20 cellular contexts compared by ENCODE assay signal in the genomic region with DNA sequence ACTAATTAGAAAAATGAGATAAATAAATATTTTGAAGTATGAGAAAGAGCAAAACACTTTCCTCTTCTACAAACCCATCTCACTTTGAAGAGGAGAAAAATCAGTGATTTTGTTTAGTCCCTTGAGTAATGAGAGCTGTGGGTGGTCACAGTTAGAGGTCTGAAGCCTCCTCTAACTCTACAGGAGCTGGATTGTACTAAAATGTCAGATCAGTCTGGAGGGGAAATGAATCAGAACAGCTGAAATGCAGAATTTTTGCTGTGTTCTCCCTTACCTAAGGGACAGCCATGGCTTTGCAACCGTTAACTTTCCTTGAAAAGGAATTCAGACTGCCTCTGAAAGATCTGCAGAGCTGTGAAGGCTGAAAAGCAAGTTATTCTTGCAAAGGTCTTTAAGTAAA. TPM values are rescaled to one million over a fixed set of nuclear protein-coding genes. Genes with fewer than 3 reads are reported as not detected.
"Had no signal": no experiment of that assay in that cellular context is flagged by ENCODE, and none has a peak within 500 bp of the region (broad histone marks: within the 10 kb centered on the region; RNA-seq: fewer than 3 reads in every experiment).

No MANE protein-coding gene starts in this region.

- H3K27me3 ChIP-seq: dorsolateral prefrontal cortex, esophagus squamous epithelium, right atrium auricular region, suprapubic skin had no signal

- H3K4me3 ChIP-seq: dorsolateral prefrontal cortex, esophagus squamous epithelium, right atrium auricular region, suprapubic skin had no signal

- H3K27ac ChIP-seq: esophagus squamous epithelium, right atrium auricular region, suprapubic skin had no signal

- H3K9me3 ChIP-seq: esophagus squamous epithelium, right atrium auricular region, suprapubic skin had no signal

- H3K36me3 ChIP-seq: esophagus squamous epithelium, right atrium auricular region, suprapubic skin had no signal

- DNase-seq: activated CD4-positive, alpha-beta T cell treated with anti-CD3 and anti-CD28 coated beads for 1 hour; activated CD4-positive, alpha-beta T cell treated with anti-CD3 and anti-CD28 coated beads, Interleukin-2, amount 50 U/mL, for 4 hours; activated naive CD4-positive, alpha-beta T cell treated with Interleukin-2 at 50 U/mL for 16 hours; activated T-cell treated with anti-CD3 and anti-CD28 coated beads for 4 hours; anterior cingulate cortex; dorsolateral prefrontal cortex; esophagus squamous epithelium; foreskin fibroblast; glutamatergic neuron; kidney glomerular epithelial cell; left ventricle myocardium superior; small intestine; stimulated activated CD4-positive, alpha-beta T cell treated with anti-CD3 and anti-CD28 coated beads, Interleukin-4, amount 100 ng/mL, for 4 hours; stimulated activated CD8-positive, alpha-beta memory T cell treated with anti-CD3 and anti-CD28 coated beads, Interleukin-4, amount 100 ng/mL, for 48 hours; stimulated activated naive CD8-positive, alpha-beta T cell treated with anti-CD3 and anti-CD28 coated beads, Interleukin-15, Interleukin-2, amounts not matched to agents 100 U/mL and 50 U/mL, for 24 hours; trophoblast cell had no signal

- ATAC-seq: left ventricle myocardium superior; stimulated activated naive CD8-positive, alpha-beta T cell treated with anti-CD3 and anti-CD28 coated beads, Interleukin-15, Interleukin-2, amounts not matched to agents 100 U/mL and 50 U/mL, for 24 hours had no signal

RNA-seq across cellular contexts. Expression of a gene that starts 11.4 kb away (rescaled TPM):
- total RNA-seq: chondrocyte, esophagus squamous epithelium, left ventricle myocardium superior, posterior vena cava, right atrium auricular region, suprapubic skin had no signal
- polyA plus RNA-seq: small intestine had no signal
